8 cellular contexts compared by ENCODE assay signal in the genomic region with DNA sequence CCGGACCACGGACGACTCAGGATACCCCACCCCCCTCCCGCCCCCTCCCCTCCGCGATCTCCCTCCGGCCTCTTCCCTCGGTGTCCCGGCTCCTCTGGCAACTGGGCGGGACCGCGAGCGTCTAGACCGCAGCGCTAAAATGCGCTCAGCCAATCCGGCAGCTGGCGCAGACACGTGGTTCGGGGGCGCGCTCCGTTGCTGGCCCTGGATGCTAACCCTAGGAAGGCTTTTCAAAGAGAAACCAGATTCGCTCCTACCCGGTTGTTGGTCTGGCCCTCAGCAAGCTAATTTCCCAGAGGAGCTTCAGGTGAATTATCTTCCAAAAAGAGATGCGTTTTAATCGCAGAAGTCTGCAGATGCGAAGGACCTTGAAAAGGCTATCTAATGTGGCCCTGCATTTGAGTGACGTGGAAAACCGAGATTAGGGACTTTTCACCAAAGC. TPM values are rescaled to one million over a fixed set of nuclear protein-coding genes. Genes with fewer than 3 reads are reported as not detected.
A peak's percentile ranks its signal among the peaks of the same experiment; 100 is the strongest.
DNase-seq lines count a peak whose midpoint lies in the region; ATAC-seq, FAIRE-seq and TF ChIP-seq lines count a peak whose summit lies in the region.

A gene with protein sequence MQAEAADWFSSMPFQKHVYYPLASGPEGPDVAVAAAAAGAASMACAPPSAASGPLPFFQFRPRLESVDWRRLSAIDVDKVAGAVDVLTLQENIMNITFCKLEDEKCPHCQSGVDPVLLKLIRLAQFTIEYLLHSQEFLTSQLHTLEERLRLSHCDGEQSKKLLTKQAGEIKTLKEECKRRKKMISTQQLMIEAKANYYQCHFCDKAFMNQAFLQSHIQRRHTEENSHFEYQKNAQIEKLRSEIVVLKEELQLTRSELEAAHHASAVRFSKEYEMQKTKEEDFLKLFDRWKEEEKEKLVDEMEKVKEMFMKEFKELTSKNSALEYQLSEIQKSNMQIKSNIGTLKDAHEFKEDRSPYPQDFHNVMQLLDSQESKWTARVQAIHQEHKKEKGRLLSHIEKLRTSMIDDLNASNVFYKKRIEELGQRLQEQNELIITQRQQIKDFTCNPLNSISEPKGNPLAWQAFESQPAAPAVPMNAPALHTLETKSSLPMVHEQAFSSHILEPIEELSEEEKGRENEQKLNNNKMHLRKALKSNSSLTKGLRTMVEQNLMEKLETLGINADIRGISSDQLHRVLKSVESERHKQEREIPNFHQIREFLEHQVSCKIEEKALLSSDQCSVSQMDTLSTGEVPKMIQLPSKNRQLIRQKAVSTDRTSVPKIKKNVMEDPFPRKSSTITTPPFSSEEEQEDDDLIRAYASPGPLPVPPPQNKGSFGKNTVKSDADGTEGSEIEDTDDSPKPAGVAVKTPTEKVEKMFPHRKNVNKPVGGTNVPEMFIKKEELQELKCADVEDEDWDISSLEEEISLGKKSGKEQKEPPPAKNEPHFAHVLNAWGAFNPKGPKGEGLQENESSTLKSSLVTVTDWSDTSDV (minus strand): TSS at position 96 of the 442 bp plus-strand sequence. CDS start 2,677 bp downstream, outside the sequence.

- H3K27me3 ChIP-seq in ectodermal cell (ENCODE audit: control insufficient read depth, insufficient read depth, low read length, poor library complexity, severe bottlenecking) (no peaks in the 10 kb centered on the region), HepG2 (ENCODE audit: control insufficient read depth in 1 of 2, insufficient read depth in 2 of 2, low read length in 2 of 2) (no peaks in the 10 kb centered on the region)

- H3K4me1 Mint-ChIP-seq in stimulated activated naive CD8-positive, alpha-beta T cell treated with anti-CD3 and anti-CD28 coated beads, Interleukin-15, Interleukin-2, amounts not matched to agents 100 ng/mL and 50 ng/mL, for 24 hours (ENCODE audit: low read depth) = peaks cover 6% of the 10 kb centered on the region

- peak within 1 kb of the TSS; percentile 91 for H3K4me2 ChIP-seq in HepG2 (ENCODE audit: low read depth, low read length)
- H3K4me2 ChIP-seq in OCI-LY7 (ENCODE audit: low read length) = no peak within 1 kb of the TSS

- intact Hi-C loops in HepG2 (cut with micrococcal nuclease; ENCODE audit: unreplicated experiment) = loop anchor here (5.0 kb wide), 1 partner anchor 33 kb away; a partner anchor contains a TSS
- intact Hi-C loops in OCI-LY7 (cut with micrococcal nuclease; ENCODE audit: unreplicated experiment) = no loop called here

- peak; percentile 27 to 57; a peak in 2 of 4 replicates for TF ChIP-seq POLR2A in HepG2 (IDR thresholded peaks at IDR 0.05; ENCODE audit: insufficient read depth in 1 of 2, low read depth in 2 of 2, low read length in 2 of 2)

- H3K27me3 Mint-ChIP-seq in stimulated activated naive CD8-positive, alpha-beta T cell treated with anti-CD3 and anti-CD28 coated beads, Interleukin-15, Interleukin-2, amounts not matched to agents 100 ng/mL and 50 ng/mL, for 24 hours = peaks cover 51% of the 10 kb centered on the region

- peak within 1 kb of the TSS; percentile 84 for H2AFZ ChIP-seq in HepG2 (ENCODE audit: low read length)
- no peak within 1 kb of the TSS for H2AFZ ChIP-seq in OCI-LY7 (ENCODE audit: low read length)

- H3K27ac ChIP-seq in ectodermal cell (ENCODE audit: insufficient read depth, low read depth, low read length, poor library complexity, severe bottlenecking) (peak within 1 kb of the TSS; percentile 82), HepG2 (ENCODE audit: extremely low read length, insufficient read depth, low read length) (peak within 1 kb of the TSS; percentile 64), OCI-LY7 (ENCODE audit: low read depth, low read length, poor library complexity, severe bottlenecking) (no peak within 1 kb of the TSS)

- H4K20me1 ChIP-seq in HepG2 (ENCODE audit: insufficient read depth, low read length) = no peaks in the 10 kb centered on the region
- no peaks in the 10 kb centered on the region for H4K20me1 ChIP-seq in OCI-LY7 (ENCODE audit: insufficient read depth, low read length)

- TF ChIP-seq CTCF in HepG2 (CRISPR knock-in tag; IDR thresholded peaks at IDR 0.05) (no peak), OCI-LY7 (conservative IDR thresholded peaks at IDR 0.05; ENCODE audit: low read length) (no peak)

- POLR2A ChIA-PET in HepG2 (lab: Yijun Ruan, JAX) (interaction anchor here (1.4 to 3.0 kb wide), 2 partner anchors 13 to 32 kb away, joined by 4 to 14 read pairs; a partner anchor contains a TSS), OCI-LY7 (lab: Charles Lee) (interaction anchor here (0.6 kb wide), 1 partner anchor 276 kb away, joined by 5 read pairs; no protein-coding TSS in a partner anchor)

- no peaks in the 10 kb centered on the region for H3K9me3 Mint-ChIP-seq in stimulated activated naive CD8-positive, alpha-beta T cell treated with anti-CD3 and anti-CD28 coated beads, Interleukin-15, Interleukin-2, amounts not matched to agents 100 ng/mL and 50 ng/mL, for 24 hours

- peak; percentile 89 for ATAC-seq in GM19328 (IDR thresholded peaks at IDR 0.05; ENCODE audit: unreplicated experiment)
- ATAC-seq in SK-N-SH treated with all-trans-retinoic acid at 6 μM for 48 hours = peak; percentile 91
- ATAC-seq in HepG2 = peak; percentile 90

- CTCF ChIA-PET in HepG2 (lab: Yijun Ruan, JAX; ENCODE audit: low intra/inter-chr PET ratio, low total read pairs) (no interaction called here), OCI-LY7 (lab: Charles Lee; ENCODE audit: unreplicated experiment) (no interaction called here)

- in situ Hi-C loops in KBM-7 (cut with MboI; ENCODE audit: low pct_unique_long_range_greater_than_20kb, low sequenced_read_pairs) (no loop called here), HepG2 (cut with HindIII; ENCODE audit: extremely low pct_ligation_motif_present, low pct_unique_long_range_greater_than_20kb) (no loop called here)

- H3K4me1 ChIP-seq in ectodermal cell (ENCODE audit: control insufficient read depth, insufficient read depth, low read length) = peaks cover 14% of the 10 kb centered on the region
- H3K4me1 ChIP-seq in HepG2 (ENCODE audit: insufficient read depth, low read length) = peaks cover 19% of the 10 kb centered on the region
- H3K4me1 ChIP-seq in OCI-LY7 (ENCODE audit: insufficient read depth, low read length, poor library complexity, severe bottlenecking) = no peaks in the 10 kb centered on the region

- peak within 1 kb of the TSS; percentile 65 for H3K9ac ChIP-seq in HepG2 (ENCODE audit: insufficient read depth, low read depth, low read length)

- no peak within 1 kb of the TSS for H3K27ac Mint-ChIP-seq in stimulated activated naive CD8-positive, alpha-beta T cell treated with anti-CD3 and anti-CD28 coated beads, Interleukin-15, Interleukin-2, amounts not matched to agents 100 ng/mL and 50 ng/mL, for 24 hours

- H3K4me3 ChIP-seq in ectodermal cell (ENCODE audit: insufficient read depth, low read depth, low read length) (peak within 1 kb of the TSS; percentile 77), HepG2 (replicated peaks in 1 of 3; ENCODE audit: insufficient read depth in 1 of 3, low read depth in 2 of 3, low read length in 3 of 3) (peak within 1 kb of the TSS; percentile 69 to 73 (median 72)), OCI-LY7 (ENCODE audit: low read depth, low read length, poor library complexity, severe bottlenecking) (no peak within 1 kb of the TSS)

- H3K36me3 Mint-ChIP-seq in stimulated activated naive CD8-positive, alpha-beta T cell treated with anti-CD3 and anti-CD28 coated beads, Interleukin-15, Interleukin-2, amounts not matched to agents 100 ng/mL and 50 ng/mL, for 24 hours (ENCODE audit: low read depth) = no peaks in the 10 kb centered on the region

- no TSS peak for BruUV-seq in HepG2 (replicated peaks; lab: Mats Ljungman, UMichigan)
- no TSS peak for BruUV-seq in OCI-LY7 (replicated peaks; lab: Mats Ljungman, UMichigan)

- peaks cover 5% of the 10 kb centered on the region for H3K36me3 ChIP-seq in ectodermal cell (ENCODE audit: control insufficient read depth, insufficient read depth, low read length)
- peaks cover 2 to 6% of the 10 kb centered on the region in 2 experiments; a peak in 2 of 5 replicates for H3K36me3 ChIP-seq in HepG2 (replicated peaks in 1 of 2; ENCODE audit: control insufficient read depth in 1 of 2, insufficient read depth in 2 of 2, low read length in 2 of 2)
- H3K36me3 ChIP-seq in OCI-LY7 (ENCODE audit: insufficient read depth, low read length) = no peaks in the 10 kb centered on the region

- H3K79me2 ChIP-seq in HepG2 (ENCODE audit: insufficient read depth, low read length) (peaks cover 10% of the 10 kb centered on the region), OCI-LY7 (ENCODE audit: insufficient read depth, low read depth, low read length) (no peaks in the 10 kb centered on the region)

- peak; percentile 8 for FAIRE-seq in HepG2 (lab: Jason Lieb, UNC)

- H3K4me3 Mint-ChIP-seq in stimulated activated naive CD8-positive, alpha-beta T cell treated with anti-CD3 and anti-CD28 coated beads, Interleukin-15, Interleukin-2, amounts not matched to agents 100 ng/mL and 50 ng/mL, for 24 hours = peak within 1 kb of the TSS; percentile 69

- no peak for TF ChIP-seq RAD21 in HepG2 (CRISPR knock-in tag; IDR thresholded peaks at IDR 0.05)

- DNase-seq in COLO668 (lab: John Stamatoyannopoulos, UW; ENCODE audit: unreplicated experiment) (peak; percentile 88), KBM-7 (peak; percentile 84), HepG2 (ENCODE audit: low spot score) (peak; percentile 75), OCI-LY7 (ENCODE audit: low spot score) (no peak)

- TF ChIP-seq EP300 in HepG2 (IDR thresholded peaks at IDR 0.05; ENCODE audit: low read depth in 2 of 2, low read length in 2 of 2) (no peak), HepG2 (CRISPR knock-in tag; IDR thresholded peaks at IDR 0.05; ENCODE audit: borderline replicate concordance) (no peak)

- no peaks in the 10 kb centered on the region for H3K9me3 ChIP-seq in ectodermal cell (ENCODE audit: control insufficient read depth, low read length)
- no peaks in the 10 kb centered on the region for H3K9me3 ChIP-seq in HepG2 (ENCODE audit: low read length)
- H3K9me3 ChIP-seq in OCI-LY7 (ENCODE audit: low read length) = no peaks in the 10 kb centered on the region

- no peaks in the 10 kb centered on the region for H3K9me2 ChIP-seq in OCI-LY7 (ENCODE audit: insufficient read depth, low read length)

- 7% methylated on average over 28 to 30 of the region's 30 CpGs for WGBS in ectodermal cell, 2 experiments
- 1% methylated on average over 15 of the region's 30 CpGs for WGBS in HepG2 (ENCODE audit: low lambda C conversion rate)

RNA-seq across cellular contexts. Expression of the gene that starts here (rescaled TPM):
- 49.8 TPM for polyA plus RNA-seq in ectodermal cell (2013, experiment 1 of 4)
- polyA plus RNA-seq in ectodermal cell (2013, experiment 2 of 4) = 49.6 TPM
- 50.0 TPM for polyA plus RNA-seq in ectodermal cell (2013, experiment 3 of 4)
- polyA plus RNA-seq in ectodermal cell (2013, experiment 4 of 4) = 52.2 TPM
- total RNA-seq in HepG2 (2016; rRNA removed; fragmentation: Illumina TruSeq; extraction: Trizol) = 36.7 and 36.9 TPM in 2 replicates
- 21.9 and 22.3 TPM in 2 replicates for total RNA-seq in HepG2 (2016; cell fraction: cytosol; rRNA removed; fragmentation: Illumina TruSeq; extraction: Trizol; ENCODE audit: low read depth)
- 30.6 and 38.7 TPM in 2 replicates for total RNA-seq in HepG2 (2016; cell fraction: insoluble cytoplasmic fraction; rRNA removed; fragmentation: Illumina TruSeq; extraction: Trizol)
- 73.3 and 77.2 TPM in 2 replicates for total RNA-seq in HepG2 (2016; cell fraction: membrane; rRNA removed; fragmentation: Illumina TruSeq; extraction: Trizol)
- 38.1 and 43.2 TPM in 2 replicates for total RNA-seq in HepG2 (2016; cell fraction: nucleus; rRNA removed; fragmentation: Illumina TruSeq; extraction: Trizol)
- polyA plus RNA-seq in HepG2 (2011; rRNA removed) = 10.8 and 11.0 TPM in 2 replicates
- 6.0 and 6.6 TPM in 2 replicates for polyA plus RNA-seq in HepG2 (2011; cell fraction: cytosol; rRNA removed)
- polyA plus RNA-seq in HepG2 (2011; cell fraction: nucleus; rRNA removed) = 18.3 and 20.8 TPM in 2 replicates
- polyA plus RNA-seq in HepG2 (2012) = 9.4 and 12.5 TPM in 2 replicates
- polyA plus RNA-seq in HepG2 (2016; cell fraction: cytosol; fragmentation: Illumina TruSeq; extraction: Trizol; ENCODE audit: low read depth) = 22.5 and 24.2 TPM in 2 replicates
- polyA plus RNA-seq in HepG2 (2016; cell fraction: insoluble cytoplasmic fraction; fragmentation: Illumina TruSeq; extraction: Trizol; ENCODE audit: low read depth) = 29.9 and 34.9 TPM in 2 replicates
- 46.4 and 53.4 TPM in 2 replicates for polyA plus RNA-seq in HepG2 (2016; cell fraction: membrane; fragmentation: Illumina TruSeq; extraction: Trizol; ENCODE audit: low read depth)
- polyA plus RNA-seq in HepG2 (2016; cell fraction: nucleus; fragmentation: Illumina TruSeq; extraction: Trizol; ENCODE audit: insufficient read depth, low read depth) = 49.4 and 55.6 TPM in 2 replicates
- 18.4 TPM in 1 of 2 replicates, not detected in the other for polyA minus RNA-seq in HepG2 (2011; rRNA and poly(A)+ RNA removed; ENCODE audit: low replicate concordance)
- polyA minus RNA-seq in HepG2 (2011; cell fraction: cytosol; rRNA and poly(A)+ RNA removed) = 9.9 and 11.3 TPM in 2 replicates
- polyA minus RNA-seq in HepG2 (2011; cell fraction: nucleus; rRNA and poly(A)+ RNA removed) = 25.0 and 31.2 TPM in 2 replicates
- total RNA-seq in OCI-LY7 (2014; rRNA removed; shearing (Covaris generic)) = not detected in 2 replicates
- not detected in 2 replicates for total RNA-seq in OCI-LY7 (2022)

Comparison
In these comparisons a context has a peak if more than half of its experiments do, and no peak if none do; other contexts are left out.
1. RNA of the gene that starts here (total RNA-seq): 21.9 to 77.2 TPM in HepG2; not detected in OCI-LY7; every median in the first group is over 10 times any median in the second.
2. Peak in every context shown above with its lines, with median percentiles within 50 percentile points of each other: ATAC-seq.